Comparison of ENCODE assay signal across 16 cellular contexts in the genomic region with DNA sequence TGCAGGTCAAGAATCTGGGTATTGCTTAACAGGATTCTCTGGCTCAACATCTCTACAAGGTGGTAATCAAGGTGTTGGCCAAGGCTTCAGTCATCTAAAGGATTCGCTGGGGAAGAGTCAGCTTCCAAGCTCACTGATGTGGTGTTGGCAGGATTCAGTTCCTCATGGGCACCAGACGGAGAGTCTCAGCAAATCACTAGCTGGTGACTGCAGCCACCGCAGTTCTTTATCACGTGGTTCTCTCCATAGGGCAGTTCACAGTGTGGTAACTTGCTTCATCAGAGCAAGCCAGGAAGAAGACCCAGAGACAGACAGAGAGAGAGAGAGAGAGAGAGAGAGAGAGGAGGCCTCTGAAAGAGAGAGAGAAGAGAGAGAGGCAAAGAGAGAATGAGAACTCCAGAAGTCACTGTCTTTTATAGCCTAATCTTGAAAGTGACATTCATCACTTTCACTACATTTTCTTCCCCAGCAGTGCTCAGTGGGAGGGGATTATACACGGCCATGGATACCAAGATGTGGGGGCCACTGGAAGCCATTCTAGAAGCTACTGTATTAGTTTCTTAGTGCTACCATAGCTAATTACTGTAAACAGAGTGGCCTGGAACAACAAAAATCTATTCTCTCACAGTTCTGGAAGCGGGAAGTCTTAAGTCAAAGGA.
DNase-seq lines count a peak whose midpoint lies in the region; ATAC-seq and TF ChIP-seq lines count a peak whose summit lies in the region.
"Had no signal": no experiment of that assay in that cellular context is flagged by ENCODE, and none has a peak within 500 bp of the region (broad histone marks: within the 10 kb centered on the region; RNA-seq: fewer than 3 reads in every experiment).

No MANE protein-coding gene starts in this region.

- DNase-seq in AML-193 (lab: John Stamatoyannopoulos, UW) (peak; percentile 65 to 73), NB4 (ENCODE audit: low read depth) (peak; percentile 61), coronary artery (ENCODE audit: low spot score) (peak; percentile 41), lower lobe of right lung (peak; percentile 60), uterus (no peak), cerebellar nuclear complex (lab: John Stamatoyannopoulos, UW) (no peak), middle frontal gyrus (ENCODE audit: extremely low spot score, low spot score) (no peak), RWPE1 (ENCODE audit: low spot score) (no peak)
- DNase-seq: activated CD4-positive, alpha-beta memory T cell treated with anti-CD3 and anti-CD28 coated beads, Interleukin-2, amount 10 ng/mL, durations not matched to agents 7 days and 5 days; activated naive CD4-positive, alpha-beta T cell treated with anti-CD3 and anti-CD28 coated beads, Interleukin-2, amount 10 ng/mL, durations not matched to agents 7 days and 5 days; CD4-positive, CD25-positive, alpha-beta regulatory T cell; DMS53; NCI-H1092 treated with DMSO at 0.1 percent for 48 hours; NCI-H2107; NCI-H510A treated with DMSO at 0.1 percent for 48 hours; SJCRH30 had no signal

- no peak for TF ChIP-seq CTCF in NB4 (IDR thresholded peaks at IDR 0.05; ENCODE audit: low read depth, low read length)
- TF ChIP-seq CTCF in coronary artery (IDR thresholded peaks at IDR 0.05), result no peak
- no peak for TF ChIP-seq CTCF in lower lobe of right lung (IDR thresholded peaks at IDR 0.05)
- no peak for TF ChIP-seq CTCF in uterus (IDR thresholded peaks at IDR 0.05)
- TF ChIP-seq CTCF in RWPE1 (conservative IDR thresholded peaks at IDR 0.05; ENCODE audit: low read depth), result no peak

- POLR2A ChIA-PET in RWPE1 (lab: Yijun Ruan, JAX; ENCODE audit: low non-redundant PET), result no interaction called here

- peak; percentile 52 to 83 for ATAC-seq in lower lobe of right lung

- H3K4me3 ChIP-seq in NB4 (ENCODE audit: low read depth, low read length) (no peak overlapping the region), coronary artery (no peak overlapping the region), lower lobe of right lung (no peak overlapping the region), uterus (no peak overlapping the region)
- H3K4me3 ChIP-seq: SJCRH30 had no signal

- H3K9me3 ChIP-seq in lower lobe of right lung, result no peaks in the 10 kb centered on the region
- H3K9me3 ChIP-seq in uterus, result no peaks in the 10 kb centered on the region
- H3K9me3 ChIP-seq: SJCRH30 had no signal

- H3K27me3 ChIP-seq in lower lobe of right lung (ENCODE audit: low read depth), result no peaks in the 10 kb centered on the region
- H3K27me3 ChIP-seq in uterus, result no peaks in the 10 kb centered on the region
- H3K27me3 ChIP-seq: SJCRH30 had no signal

- H3K27ac ChIP-seq in coronary artery, result no peak overlapping the region
- no peak overlapping the region for H3K27ac ChIP-seq in lower lobe of right lung
- no peak overlapping the region for H3K27ac ChIP-seq in uterus
- no peak overlapping the region for H3K27ac ChIP-seq in RWPE1
- H3K27ac ChIP-seq: SJCRH30 had no signal

- H3K4me1 ChIP-seq in lower lobe of right lung, result peaks cover 1% of the 10 kb centered on the region
- H3K4me1 ChIP-seq in uterus, result no peaks in the 10 kb centered on the region
- H3K4me1 ChIP-seq: SJCRH30 had no signal

- intact Hi-C loops in lower lobe of right lung (cut with DNase I) (no loop called here), uterus (cut with DNase I; ENCODE audit: low total_unique reads) (no loop called here)

- no peak for TF ChIP-seq POLR2A in NB4 (IDR thresholded peaks at IDR 0.05; ENCODE audit: extremely low read depth, insufficient read length)
- TF ChIP-seq POLR2A in uterus (IDR thresholded peaks at IDR 0.05), result no peak

- H3K36me3 ChIP-seq in lower lobe of right lung (no peaks in the 10 kb centered on the region), uterus (no peaks in the 10 kb centered on the region)
- H3K36me3 ChIP-seq: SJCRH30 had no signal

- CTCF ChIA-PET in RWPE1 (lab: Yijun Ruan, JAX), result no interaction called here

Comparison
In these comparisons a context has a peak if more than half of its experiments do, and no peak if none do; other contexts are left out.
1. DNase-seq: peak in AML-193 (2 of 2), NB4 (single experiment), coronary artery (single experiment) and lower lobe of right lung (single experiment); none in uterus (0 of 2), cerebellar nuclear complex (0 of 2), middle frontal gyrus (single experiment) and RWPE1 (single experiment).